ENCODE assay signal across 1 cellular context in the genomic region with DNA sequence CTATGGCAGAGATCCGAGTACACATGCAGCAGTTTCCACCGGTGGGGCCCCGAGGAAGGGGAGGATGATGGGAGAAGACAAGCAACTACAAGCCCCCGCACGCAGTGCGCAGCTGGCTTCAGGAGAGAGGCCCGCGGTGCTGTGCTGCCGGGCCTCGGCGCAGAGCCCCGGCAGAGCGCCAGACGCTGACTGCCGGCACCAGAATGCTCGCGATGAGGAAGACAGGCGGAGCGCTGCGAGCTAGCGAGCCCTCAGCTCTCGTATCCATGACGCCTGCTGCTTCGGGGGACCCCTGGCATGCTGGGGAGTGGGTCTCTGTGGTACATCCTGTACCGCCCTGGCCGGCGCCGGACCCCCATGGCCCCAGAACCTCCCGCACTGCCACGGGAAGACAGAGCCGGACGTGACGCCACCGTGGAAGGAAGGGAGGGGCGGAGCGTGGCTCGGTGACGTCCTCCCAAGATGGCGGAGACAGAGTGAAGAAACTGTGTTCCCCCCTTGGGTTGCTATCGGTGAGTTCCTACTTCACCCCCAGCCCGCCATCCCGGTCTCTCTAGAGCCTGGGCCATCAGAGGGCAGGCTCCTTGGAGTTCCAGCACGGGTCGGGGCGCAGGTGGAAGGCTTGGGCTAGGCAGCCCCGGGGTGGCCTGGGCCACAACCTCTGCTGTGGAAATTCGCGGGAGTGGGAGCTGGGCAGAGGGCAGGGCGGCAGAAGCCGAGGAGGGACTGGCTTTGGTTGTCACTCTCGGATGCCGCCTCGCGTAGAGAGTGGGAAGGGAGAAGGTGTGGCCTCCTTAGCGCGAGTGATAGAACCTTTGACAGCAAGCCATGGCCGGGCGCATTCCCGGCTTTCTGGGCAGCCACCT.
A peak's percentile ranks its signal among the peaks of the same experiment; 100 is the strongest.
TF ChIP-seq lines count a peak whose summit lies in the region.

MYNN (plus strand) TSS at position 446 of the 866 bp plus-strand sequence. CDS start 900 bp downstream, outside the sequence.

TF ChIP-seq in HepG2, 621 proteins besides CTCF, POLR2A, EP300 and RAD21 (continued from another document and continues in another):
- TF ChIP-seq, protein P1, sequence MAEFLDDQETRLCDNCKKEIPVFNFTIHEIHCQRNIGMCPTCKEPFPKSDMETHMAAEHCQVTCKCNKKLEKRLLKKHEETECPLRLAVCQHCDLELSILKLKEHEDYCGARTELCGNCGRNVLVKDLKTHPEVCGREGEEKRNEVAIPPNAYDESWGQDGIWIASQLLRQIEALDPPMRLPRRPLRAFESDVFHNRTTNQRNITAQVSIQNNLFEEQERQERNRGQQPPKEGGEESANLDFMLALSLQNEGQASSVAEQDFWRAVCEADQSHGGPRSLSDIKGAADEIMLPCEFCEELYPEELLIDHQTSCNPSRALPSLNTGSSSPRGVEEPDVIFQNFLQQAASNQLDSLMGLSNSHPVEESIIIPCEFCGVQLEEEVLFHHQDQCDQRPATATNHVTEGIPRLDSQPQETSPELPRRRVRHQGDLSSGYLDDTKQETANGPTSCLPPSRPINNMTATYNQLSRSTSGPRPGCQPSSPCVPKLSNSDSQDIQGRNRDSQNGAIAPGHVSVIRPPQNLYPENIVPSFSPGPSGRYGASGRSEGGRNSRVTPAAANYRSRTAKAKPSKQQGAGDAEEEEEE (CRISPR knock-in tag; IDR thresholded peaks at IDR 0.05; ENCODE audit: borderline replicate concordance), result no peak
- TF ChIP-seq TGIF2 (CRISPR knock-in tag; IDR thresholded peaks at IDR 0.05), result peak; percentile 77
- TF ChIP-seq ZNF225 (CRISPR knock-in tag; IDR thresholded peaks at IDR 0.05), result peak; percentile 83
- TF ChIP-seq CREB1 (IDR thresholded peaks at IDR 0.05), result peak; percentile 91
- TF ChIP-seq CREB1 (CRISPR knock-in tag; IDR thresholded peaks at IDR 0.05), result peak; percentile 96
- TF ChIP-seq MZF1 (CRISPR knock-in tag; IDR thresholded peaks at IDR 0.05; ENCODE audit: borderline replicate concordance), result 0 out of 2 replicates have a peak, but pooled peaks have one; percentile 16
- TF ChIP-seq MAZ (IDR thresholded peaks at IDR 0.05; ENCODE audit: borderline replicate concordance, low read depth, low read length), result peak; percentile 63; the same call in 1 of the 2 replicates
- TF ChIP-seq MAZ (CRISPR knock-in tag; IDR thresholded peaks at IDR 0.05; ENCODE audit: low read depth), result peak; percentile 43; the same call in 1 of the 2 replicates
- TF ChIP-seq ISX (CRISPR knock-in tag; conservative IDR thresholded peaks at IDR 0.05), result 0 out of 2 replicates have a peak, but pooled peaks have one; percentile 69
- no peak for TF ChIP-seq CBX2 (IDR thresholded peaks at IDR 0.05; ENCODE audit: low read depth, low read length)
- no peak for TF ChIP-seq CBX2 (CRISPR knock-in tag; IDR thresholded peaks at IDR 0.05; ENCODE audit: low read depth)
- TF ChIP-seq ZNF737 (CRISPR knock-in tag; IDR thresholded peaks at IDR 0.05; ENCODE audit: borderline replicate concordance), result no peak
- TF ChIP-seq, protein P2, sequence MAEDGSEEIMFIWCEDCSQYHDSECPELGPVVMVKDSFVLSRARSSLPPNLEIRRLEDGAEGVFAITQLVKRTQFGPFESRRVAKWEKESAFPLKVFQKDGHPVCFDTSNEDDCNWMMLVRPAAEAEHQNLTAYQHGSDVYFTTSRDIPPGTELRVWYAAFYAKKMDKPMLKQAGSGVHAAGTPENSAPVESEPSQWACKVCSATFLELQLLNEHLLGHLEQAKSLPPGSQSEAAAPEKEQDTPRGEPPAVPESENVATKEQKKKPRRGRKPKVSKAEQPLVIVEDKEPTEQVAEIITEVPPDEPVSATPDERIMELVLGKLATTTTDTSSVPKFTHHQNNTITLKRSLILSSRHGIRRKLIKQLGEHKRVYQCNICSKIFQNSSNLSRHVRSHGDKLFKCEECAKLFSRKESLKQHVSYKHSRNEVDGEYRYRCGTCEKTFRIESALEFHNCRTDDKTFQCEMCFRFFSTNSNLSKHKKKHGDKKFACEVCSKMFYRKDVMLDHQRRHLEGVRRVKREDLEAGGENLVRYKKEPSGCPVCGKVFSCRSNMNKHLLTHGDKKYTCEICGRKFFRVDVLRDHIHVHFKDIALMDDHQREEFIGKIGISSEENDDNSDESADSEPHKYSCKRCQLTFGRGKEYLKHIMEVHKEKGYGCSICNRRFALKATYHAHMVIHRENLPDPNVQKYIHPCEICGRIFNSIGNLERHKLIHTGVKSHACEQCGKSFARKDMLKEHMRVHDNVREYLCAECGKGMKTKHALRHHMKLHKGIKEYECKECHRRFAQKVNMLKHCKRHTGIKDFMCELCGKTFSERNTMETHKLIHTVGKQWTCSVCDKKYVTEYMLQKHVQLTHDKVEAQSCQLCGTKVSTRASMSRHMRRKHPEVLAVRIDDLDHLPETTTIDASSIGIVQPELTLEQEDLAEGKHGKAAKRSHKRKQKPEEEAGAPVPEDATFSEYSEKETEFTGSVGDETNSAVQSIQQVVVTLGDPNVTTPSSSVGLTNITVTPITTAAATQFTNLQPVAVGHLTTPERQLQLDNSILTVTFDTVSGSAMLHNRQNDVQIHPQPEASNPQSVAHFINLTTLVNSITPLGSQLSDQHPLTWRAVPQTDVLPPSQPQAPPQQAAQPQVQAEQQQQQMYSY (CRISPR knock-in tag; IDR thresholded peaks at IDR 0.05), result no peak
- peak; percentile 16; the same call in 1 of the 2 replicates for TF ChIP-seq ZNF441 (CRISPR knock-in tag; IDR thresholded peaks at IDR 0.05; ENCODE audit: borderline replicate concordance)
- TF ChIP-seq, protein P3, sequence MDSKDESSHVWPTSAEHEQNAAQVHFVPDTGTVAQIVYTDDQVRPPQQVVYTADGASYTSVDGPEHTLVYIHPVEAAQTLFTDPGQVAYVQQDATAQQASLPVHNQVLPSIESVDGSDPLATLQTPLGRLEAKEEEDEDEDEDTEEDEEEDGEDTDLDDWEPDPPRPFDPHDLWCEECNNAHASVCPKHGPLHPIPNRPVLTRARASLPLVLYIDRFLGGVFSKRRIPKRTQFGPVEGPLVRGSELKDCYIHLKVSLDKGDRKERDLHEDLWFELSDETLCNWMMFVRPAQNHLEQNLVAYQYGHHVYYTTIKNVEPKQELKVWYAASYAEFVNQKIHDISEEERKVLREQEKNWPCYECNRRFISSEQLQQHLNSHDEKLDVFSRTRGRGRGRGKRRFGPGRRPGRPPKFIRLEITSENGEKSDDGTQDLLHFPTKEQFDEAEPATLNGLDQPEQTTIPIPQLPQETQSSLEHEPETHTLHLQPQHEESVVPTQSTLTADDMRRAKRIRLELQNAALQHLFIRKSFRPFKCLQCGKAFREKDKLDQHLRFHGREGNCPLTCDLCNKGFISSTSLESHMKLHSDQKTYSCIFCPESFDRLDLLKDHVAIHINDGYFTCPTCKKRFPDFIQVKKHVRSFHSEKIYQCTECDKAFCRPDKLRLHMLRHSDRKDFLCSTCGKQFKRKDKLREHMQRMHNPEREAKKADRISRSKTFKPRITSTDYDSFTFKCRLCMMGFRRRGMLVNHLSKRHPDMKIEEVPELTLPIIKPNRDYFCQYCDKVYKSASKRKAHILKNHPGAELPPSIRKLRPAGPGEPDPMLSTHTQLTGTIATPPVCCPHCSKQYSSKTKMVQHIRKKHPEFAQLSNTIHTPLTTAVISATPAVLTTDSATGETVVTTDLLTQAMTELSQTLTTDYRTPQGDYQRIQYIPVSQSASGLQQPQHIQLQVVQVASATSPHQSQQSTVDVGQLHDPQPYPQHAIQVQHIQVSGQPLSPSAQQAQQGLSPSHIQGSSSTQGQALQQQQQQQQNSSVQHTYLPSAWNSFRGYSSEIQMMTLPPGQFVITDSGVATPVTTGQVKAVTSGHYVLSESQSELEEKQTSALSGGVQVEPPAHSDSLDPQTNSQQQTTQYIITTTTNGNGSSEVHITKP (CRISPR knock-in tag; IDR thresholded peaks at IDR 0.05; ENCODE audit: low read depth), result no peak
- no peak for TF ChIP-seq STAT6 (CRISPR knock-in tag; IDR thresholded peaks at IDR 0.05; ENCODE audit: borderline replicate concordance)
- no peak for TF ChIP-seq ZFYVE20 (CRISPR knock-in tag; IDR thresholded peaks at IDR 0.05; ENCODE audit: borderline replicate concordance, low read depth)
- TF ChIP-seq HMGA1 (CRISPR knock-in tag; conservative IDR thresholded peaks at IDR 0.05), result no peak
- TF ChIP-seq PHB2 (IDR thresholded peaks at IDR 0.05; ENCODE audit: partially characterized antibody), result no peak
- TF ChIP-seq ZMYM2 (CRISPR knock-in tag; IDR thresholded peaks at IDR 0.05), result no peak
- TF ChIP-seq ZMYM3 (CRISPR knock-in tag; IDR thresholded peaks at IDR 0.05), result no peak
- TF ChIP-seq, protein P4, sequence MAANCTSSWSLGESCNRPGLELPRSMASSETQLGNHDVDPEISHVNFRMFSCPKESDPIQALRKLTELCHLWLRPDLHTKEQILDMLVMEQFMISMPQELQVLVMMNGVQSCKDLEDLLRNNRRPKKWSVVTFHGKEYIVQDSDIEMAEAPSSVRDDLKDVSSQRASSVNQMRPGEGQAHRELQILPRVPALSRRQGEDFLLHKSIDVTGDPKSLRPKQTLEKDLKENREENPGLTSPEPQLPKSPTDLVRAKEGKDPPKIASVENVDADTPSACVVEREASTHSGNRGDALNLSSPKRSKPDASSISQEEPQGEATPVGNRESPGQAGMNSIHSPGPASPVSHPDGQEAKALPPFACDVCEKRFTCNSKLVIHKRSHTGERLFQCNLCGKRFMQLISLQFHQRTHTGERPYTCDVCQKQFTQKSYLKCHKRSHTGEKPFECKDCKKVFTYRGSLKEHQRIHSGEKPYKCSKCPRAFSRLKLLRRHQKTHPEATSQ (CRISPR knock-in tag; IDR thresholded peaks at IDR 0.05; ENCODE audit: borderline replicate concordance), result no peak
- 0 out of 2 replicates have a peak, but pooled peaks have one; percentile 67 for TF ChIP-seq SAFB2 (CRISPR knock-in tag; IDR thresholded peaks at IDR 0.05; ENCODE audit: borderline replicate concordance, low read depth)
- TF ChIP-seq FOXC1 (CRISPR knock-in tag; IDR thresholded peaks at IDR 0.05; ENCODE audit: borderline replicate concordance), result peak; percentile 96
- peak; percentile 95 for TF ChIP-seq GATAD1 (CRISPR knock-in tag; IDR thresholded peaks at IDR 0.05)
- TF ChIP-seq, protein P5, sequence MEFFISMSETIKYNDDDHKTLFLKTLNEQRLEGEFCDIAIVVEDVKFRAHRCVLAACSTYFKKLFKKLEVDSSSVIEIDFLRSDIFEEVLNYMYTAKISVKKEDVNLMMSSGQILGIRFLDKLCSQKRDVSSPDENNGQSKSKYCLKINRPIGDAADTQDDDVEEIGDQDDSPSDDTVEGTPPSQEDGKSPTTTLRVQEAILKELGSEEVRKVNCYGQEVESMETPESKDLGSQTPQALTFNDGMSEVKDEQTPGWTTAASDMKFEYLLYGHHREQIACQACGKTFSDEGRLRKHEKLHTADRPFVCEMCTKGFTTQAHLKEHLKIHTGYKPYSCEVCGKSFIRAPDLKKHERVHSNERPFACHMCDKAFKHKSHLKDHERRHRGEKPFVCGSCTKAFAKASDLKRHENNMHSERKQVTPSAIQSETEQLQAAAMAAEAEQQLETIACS (CRISPR knock-in tag; IDR thresholded peaks at IDR 0.05), result 0 out of 2 replicates have a peak, but pooled peaks have one; percentile 12
- TF ChIP-seq, protein P6, sequence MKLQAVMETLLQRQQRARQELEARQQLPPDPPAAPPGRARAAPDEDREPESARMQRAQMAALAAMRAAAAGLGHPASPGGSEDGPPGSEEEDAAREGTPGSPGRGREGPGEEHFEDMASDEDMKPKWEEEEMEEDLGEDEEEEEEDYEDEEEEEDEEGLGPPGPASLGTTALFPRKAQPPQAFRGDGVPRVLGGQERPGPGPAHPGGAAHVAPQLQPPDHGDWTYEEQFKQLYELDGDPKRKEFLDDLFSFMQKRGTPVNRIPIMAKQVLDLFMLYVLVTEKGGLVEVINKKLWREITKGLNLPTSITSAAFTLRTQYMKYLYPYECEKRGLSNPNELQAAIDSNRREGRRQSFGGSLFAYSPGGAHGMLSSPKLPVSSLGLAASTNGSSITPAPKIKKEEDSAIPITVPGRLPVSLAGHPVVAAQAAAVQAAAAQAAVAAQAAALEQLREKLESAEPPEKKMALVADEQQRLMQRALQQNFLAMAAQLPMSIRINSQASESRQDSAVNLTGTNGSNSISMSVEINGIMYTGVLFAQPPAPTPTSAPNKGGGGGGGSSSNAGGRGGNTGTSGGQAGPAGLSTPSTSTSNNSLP (IDR thresholded peaks at IDR 0.05; ENCODE audit: low read depth, low read length), result no peak
- TF ChIP-seq SP1 (IDR thresholded peaks at IDR 0.05), result no peak
- TF ChIP-seq SP1 (CRISPR knock-in tag; IDR thresholded peaks at IDR 0.05), result peak; percentile 73
- no peak for TF ChIP-seq NFIC (IDR thresholded peaks at IDR 0.05; ENCODE audit: low read length)
- peak; percentile 86; the same call in 1 of the 2 replicates for TF ChIP-seq ATAD3A (CRISPR knock-in tag; IDR thresholded peaks at IDR 0.05)
- no peak for TF ChIP-seq MAFK (conservative IDR thresholded peaks at IDR 0.05 in 1 of 2, IDR thresholded peaks at IDR 0.05 in 1 of 2; ENCODE audit: low read length in 2 of 2)
- peak; percentile 52; the same call in 1 of the 2 replicates for TF ChIP-seq CEBPG (CRISPR knock-in tag; IDR thresholded peaks at IDR 0.05)
- TF ChIP-seq GABPA (IDR thresholded peaks at IDR 0.05; ENCODE audit: low read depth, low read length), result peak; percentile 82
- peak; percentile 95 for TF ChIP-seq GABPA (CRISPR knock-in tag; IDR thresholded peaks at IDR 0.05; ENCODE audit: low read depth)
- TF ChIP-seq ZNF350 (CRISPR knock-in tag; IDR thresholded peaks at IDR 0.05; ENCODE audit: borderline replicate concordance, low read depth), result peak; percentile 92
- TF ChIP-seq KAT8 (CRISPR knock-in tag; IDR thresholded peaks at IDR 0.05), result peak; percentile 92
- TF ChIP-seq SCMH1 (CRISPR knock-in tag; IDR thresholded peaks at IDR 0.05; ENCODE audit: borderline replicate concordance), result no peak
- no peak for TF ChIP-seq ZFP41 (CRISPR knock-in tag; IDR thresholded peaks at IDR 0.05; ENCODE audit: borderline replicate concordance)
- peak; percentile 97 for TF ChIP-seq HOXA3 (CRISPR knock-in tag; IDR thresholded peaks at IDR 0.05)
- no peak for TF ChIP-seq CHCHD3 (CRISPR knock-in tag; IDR thresholded peaks at IDR 0.05)
- peak; percentile 74 for TF ChIP-seq ETV5 (CRISPR knock-in tag; IDR thresholded peaks at IDR 0.05; ENCODE audit: borderline replicate concordance)
- TF ChIP-seq RFX1 (IDR thresholded peaks at IDR 0.05), result no peak
- TF ChIP-seq, protein P7, sequence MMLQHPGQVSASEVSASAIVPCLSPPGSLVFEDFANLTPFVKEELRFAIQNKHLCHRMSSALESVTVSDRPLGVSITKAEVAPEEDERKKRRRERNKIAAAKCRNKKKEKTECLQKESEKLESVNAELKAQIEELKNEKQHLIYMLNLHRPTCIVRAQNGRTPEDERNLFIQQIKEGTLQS (CRISPR knock-in tag; IDR thresholded peaks at IDR 0.05), result no peak; the same call in 1 of the 2 replicates
- TF ChIP-seq ZNF260 (CRISPR knock-in tag; IDR thresholded peaks at IDR 0.05; ENCODE audit: borderline replicate concordance, low read depth), result no peak
